13 cellular contexts compared by ENCODE assay signal in genomic region chr1:47031059-47031458, GRCh38. TPM values are rescaled to one million over a fixed set of nuclear protein-coding genes. Genes with fewer than 3 reads are reported as not detected.
DNase-seq lines count a peak whose midpoint lies in the region; ATAC-seq, FAIRE-seq and TF ChIP-seq lines count a peak whose summit lies in the region.
"Had no signal": no experiment of that assay in that cellular context is flagged by ENCODE, and none has a peak within 500 bp of the region (broad histone marks: within the 10 kb centered on the region; RNA-seq: fewer than 3 reads in every experiment).

No MANE protein-coding gene starts in this region.

- H3K4me1 Mint-ChIP-seq in Caco-2 (ENCODE audit: low read depth, unreplicated experiment) = no peaks in the 10 kb centered on the region

- POLR2A ChIA-PET in RWPE1 (lab: Yijun Ruan, JAX; ENCODE audit: low non-redundant PET) (no interaction called here), Caco-2 (lab: Charles Lee) (no interaction called here)

- no peaks in the 10 kb centered on the region for H3K27me3 ChIP-seq in pancreas
- H3K27me3 ChIP-seq in spleen (replicated peaks in 1 of 7) = peaks cover 0 to 30% (median 0%) of the 10 kb centered on the region in 7 donors
- no peaks in the 10 kb centered on the region for H3K27me3 ChIP-seq in Caco-2 (replicated peaks; ENCODE audit: control insufficient read depth, insufficient read depth, low read length)
- H3K27me3 ChIP-seq: ovary had no signal

- H3K27ac Mint-ChIP-seq in Caco-2 (ENCODE audit: unreplicated experiment) = no peak overlapping the region
- H3K27ac Mint-ChIP-seq: T-helper 1 cell treated with Interleukin-12 subunit alpha and Interleukin-12 subunit beta and Interleukin-4 antibody, amounts not matched to agents 30 μg/mL and 1 μg/mL, for 36 hours had no signal

- H3K36me3 Mint-ChIP-seq in Caco-2 (ENCODE audit: insufficient read depth, unreplicated experiment) = no peaks in the 10 kb centered on the region

- ATAC-seq in pancreas (peak; percentile 97 to 99 (median 98)), GM21529 (IDR thresholded peaks at IDR 0.05; ENCODE audit: unreplicated experiment) (no peak), HG03342 (IDR thresholded peaks at IDR 0.05; ENCODE audit: unreplicated experiment) (no peak)

- no peaks in the 10 kb centered on the region for H3K9me3 Mint-ChIP-seq in Caco-2 (ENCODE audit: unreplicated experiment)
- H3K9me3 Mint-ChIP-seq: T-helper 1 cell treated with Interleukin-12 subunit alpha and Interleukin-12 subunit beta and Interleukin-4 antibody, amounts not matched to agents 30 μg/mL and 1 μg/mL, for 36 hours had no signal

- no peak for FAIRE-seq in pancreas (lab: Jason Lieb, UNC)

- intact Hi-C loops in pancreas (cut with DNase I) (no loop called here), spleen (cut with DNase I; ENCODE audit: low total_unique reads) (no loop called here), Caco-2 (cut with micrococcal nuclease; ENCODE audit: unreplicated experiment) (no loop called here)

- CTCF ChIA-PET in RWPE1 (lab: Yijun Ruan, JAX) = no interaction called here
- CTCF ChIA-PET in Caco-2 (lab: Charles Lee) = no interaction called here

- TF ChIP-seq CTCF in RWPE1 (conservative IDR thresholded peaks at IDR 0.05; ENCODE audit: low read depth) (no peak), fibroblast of pulmonary artery (IDR thresholded peaks at IDR 0.05; ENCODE audit: low read length, missing control alignments) (no peak), pancreas (IDR thresholded peaks at IDR 0.05) (no peak), spleen (IDR thresholded peaks at IDR 0.05 in 8 of 11, conservative IDR thresholded peaks at IDR 0.05 in 3 of 11) (no peak), Caco-2 (IDR thresholded peaks at IDR 0.05; ENCODE audit: insufficient read depth in 1 of 2, low read depth in 1 of 2, low read length in 1 of 2, severe bottlenecking in 1 of 2, unreplicated experiment in 1 of 2) (no peak)

- WGBS in pancreas, 2 donors = 2 to 11% methylated on average over 3 of the region's 3 CpGs
- WGBS in spleen, 5 donors = 41 to 57% (median 48%) methylated on average over 3 of the region's 3 CpGs

- H3K36me3 ChIP-seq in pancreas (no peaks in the 10 kb centered on the region), spleen (no peaks in the 10 kb centered on the region), Caco-2 (ENCODE audit: control insufficient read depth, insufficient read depth, low read length) (no peaks in the 10 kb centered on the region)
- H3K36me3 ChIP-seq: ovary had no signal

- no peak overlapping the region for H3K4me3 ChIP-seq in fibroblast of pulmonary artery (replicated peaks; ENCODE audit: low read depth, low read length)
- H3K4me3 ChIP-seq in pancreas = no peak overlapping the region
- no peak overlapping the region for H3K4me3 ChIP-seq in spleen
- H3K4me3 ChIP-seq in Caco-2 (ENCODE audit: low read depth, low read length) = no peak overlapping the region
- H3K4me3 ChIP-seq: ovary had no signal

- H3K27ac ChIP-seq in RWPE1 (peak overlapping the region; percentile 66), pancreas (peak overlapping the region in 2 of 4 donors; percentile 50 to 60), spleen (no peak overlapping the region)
- H3K27ac ChIP-seq: ovary had no signal

- H3K9me3 ChIP-seq in pancreas = no peaks in the 10 kb centered on the region
- no peaks in the 10 kb centered on the region for H3K9me3 ChIP-seq in spleen
- no peaks in the 10 kb centered on the region for H3K9me3 ChIP-seq in Caco-2
- H3K9me3 ChIP-seq: ovary had no signal

- no peaks in the 10 kb centered on the region for H3K27me3 Mint-ChIP-seq in Caco-2 (ENCODE audit: insufficient read depth, unreplicated experiment)

- DNase-seq in DMS53 treated with DMSO at 0.1 percent for 48 hours (lab: John Stamatoyannopoulos, UW; ENCODE audit: unreplicated experiment) (peak; percentile 36), RWPE1 (ENCODE audit: low spot score) (peak; percentile 38), fibroblast of pulmonary artery (ENCODE audit: low read depth) (peak; percentile 83), pancreas (peak in 3 of 6 donors; percentile 33 to 43 (median 43)), spleen (no peak), Caco-2 (no peak)
- DNase-seq: central memory CD4-positive, alpha-beta T cell; IMR-90; NCI-H524 treated with DMSO at 0.1 percent for 48 hours; ovary had no signal

- BruUV-seq in Caco-2 (replicated peaks; lab: Mats Ljungman, UMichigan) = no TSS peak

- H3K4me1 ChIP-seq in pancreas (peaks cover 13 to 17% (median 14%) of the 10 kb centered on the region in 3 donors), spleen (no peaks in the 10 kb centered on the region), Caco-2 (no peaks in the 10 kb centered on the region)

- no peak for TF ChIP-seq POLR2A in spleen (IDR thresholded peaks at IDR 0.05)

- no peak overlapping the region for H3K4me3 Mint-ChIP-seq in Caco-2 (ENCODE audit: unreplicated experiment)
- H3K4me3 Mint-ChIP-seq: T-helper 1 cell treated with Interleukin-12 subunit alpha and Interleukin-12 subunit beta and Interleukin-4 antibody, amounts not matched to agents 30 μg/mL and 1 μg/mL, for 36 hours had no signal

RNA-seq across cellular contexts. Expression of gene CYP4X1, which starts 7.6 kb away (rescaled TPM):
- total RNA-seq in pancreas (1 to 10 TPM in 4 of 6 donors, under 1 TPM in 2; 0.39 to 3.0 (median 1.5) TPM), spleen (1 to 10 TPM in 1 of 7 donors, under 1 TPM in 4, not detected in 2; 0.14 to 1.7 (median 0.17) TPM), Caco-2 (2022) (5.5 and 7.8 TPM in 2 replicates)
- polyA plus RNA-seq in pancreas (1 to 10 TPM; 1.1 to 3.5 TPM), spleen (under 1 TPM; 0.24 to 0.48 (median 0.41) TPM)
- total RNA-seq: IMR-90 had no signal
- polyA plus RNA-seq: IMR-90 had no signal

RNA-seq across cellular contexts. Expression of gene CYP4Z1, which starts 36.0 kb away (rescaled TPM):
- total RNA-seq in pancreas = under 1 TPM in 2 of 6 donors, not detected in 4; 0.06 to 0.29 TPM
- under 1 TPM; 0.30 to 0.40 TPM for polyA plus RNA-seq in pancreas
- total RNA-seq in spleen = not detected
- polyA plus RNA-seq in spleen = under 1 TPM in 2 of 3 donors, not detected in 1; 0.03 to 0.24 TPM
- not detected in 2 replicates for total RNA-seq in Caco-2 (2022)
- total RNA-seq: IMR-90 had no signal
- polyA plus RNA-seq: IMR-90 had no signal

Comparison
In these comparisons a context has a peak if more than half of its experiments do, and no peak if none do; other contexts are left out.
1. DNase-seq: peak in DMS53 treated with DMSO at 0.1 percent for 48 hours (single experiment), RWPE1 (single experiment) and fibroblast of pulmonary artery (single experiment); none in spleen (single experiment) and Caco-2 (0 of 2).
2. ATAC-seq: peak in pancreas (4 of 4); none in GM21529 (single experiment) and HG03342 (single experiment).